1 cellular context compared by ENCODE assay signal in the genomic region with DNA sequence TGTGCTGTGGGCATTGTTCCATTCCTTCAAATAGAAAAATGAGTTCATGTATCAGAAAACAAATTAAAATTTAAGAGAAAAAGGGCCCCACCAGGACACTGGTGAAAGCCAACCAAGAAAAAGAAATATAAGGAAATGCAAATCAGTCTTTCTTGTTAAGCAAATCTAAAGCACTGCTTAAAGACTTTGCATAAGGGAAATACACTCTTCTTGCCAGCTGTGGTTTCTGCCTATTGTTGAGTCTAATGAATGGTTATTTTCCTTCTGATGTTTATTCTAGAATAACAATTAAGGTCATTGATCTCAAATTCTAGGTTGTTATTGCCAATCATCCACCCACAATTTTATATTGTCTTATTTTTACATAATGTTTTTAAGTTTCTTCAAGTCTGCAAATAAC.
TF ChIP-seq lines count a peak whose summit lies in the region.

No MANE protein-coding gene starts in this region.

TF ChIP-seq in H1, 55 proteins besides CTCF, POLR2A, EP300 and RAD21:
- TF ChIP-seq KDM1A (IDR thresholded peaks at IDR 0.05; ENCODE audit: borderline replicate concordance, low read length) (no peak), NANOG (IDR thresholded peaks at IDR 0.05; ENCODE audit: insufficient read depth, low read depth, low read length, poor library complexity, severe bottlenecking) (peak; percentile 79), RXRA (IDR thresholded peaks at IDR 0.05; ENCODE audit: insufficient read depth, low read depth, low read length) (no peak), BCL11A (IDR thresholded peaks at IDR 0.05; ENCODE audit: low read depth in 2 of 2, low read length in 2 of 2) (no peak), TAF7 (optimal IDR thresholded peaks at IDR 0.05; ENCODE audit: borderline replicate concordance, low read depth, low read length) (no peak), HDAC2 (IDR thresholded peaks at IDR 0.05; ENCODE audit: borderline replicate concordance in 1 of 2, low read depth in 2 of 2, low read length in 2 of 2) (0 out of 4 replicates have a peak, but pooled peaks of 1 of the 2 experiments have one; percentile 33), FOSL1 (IDR thresholded peaks at IDR 0.05; ENCODE audit: insufficient read depth, low read depth, low read length) (no peak), SRF (IDR thresholded peaks at IDR 0.05; ENCODE audit: low read depth, low read length) (no peak), ATF2 (IDR thresholded peaks at IDR 0.05; ENCODE audit: low read length) (no peak), PHF8 (conservative IDR thresholded peaks at IDR 0.05; ENCODE audit: low read depth, low read length) (no peak), ZNF274 (IDR thresholded peaks at IDR 0.05; ENCODE audit: borderline replicate concordance, extremely low read depth, low read length) (no peak), YY1 (IDR thresholded peaks at IDR 0.05; ENCODE audit: low read depth, low read length) (no peak), KDM5A (IDR thresholded peaks at IDR 0.05; ENCODE audit: low read length) (no peak), SAP30 (IDR thresholded peaks at IDR 0.05; ENCODE audit: insufficient read depth, insufficient replicate concordance, low read length) (no peak), GABPA (IDR thresholded peaks at IDR 0.05; ENCODE audit: borderline replicate concordance, insufficient read depth, low read length) (no peak), MAFK (IDR thresholded peaks at IDR 0.05; ENCODE audit: low read depth, low read length) (no peak), GTF2F1 (IDR thresholded peaks at IDR 0.05; ENCODE audit: borderline replicate concordance, low read depth, low read length) (no peak), SIX5 (IDR thresholded peaks at IDR 0.05; ENCODE audit: low read depth, low read length) (no peak), TCF12 (IDR thresholded peaks at IDR 0.05; ENCODE audit: low read depth, low read length) (peak; percentile 91), POU5F1 (IDR thresholded peaks at IDR 0.05; ENCODE audit: low read depth, low read length) (peak; percentile 65), NRF1 (IDR thresholded peaks at IDR 0.05; ENCODE audit: low read depth, low read length) (no peak), CHD2 (IDR thresholded peaks at IDR 0.05; ENCODE audit: low read length) (no peak), POLR2AphosphoS5 (IDR thresholded peaks at IDR 0.05; ENCODE audit: low read depth, low read length) (no peak), SIN3A (conservative IDR thresholded peaks at IDR 0.05 in 1 of 2, IDR thresholded peaks at IDR 0.05 in 1 of 2; ENCODE audit: low read depth in 1 of 2, low read length in 2 of 2) (no peak), TAF1 (IDR thresholded peaks at IDR 0.05; ENCODE audit: low read depth, low read length) (no peak), JUN (IDR thresholded peaks at IDR 0.05; ENCODE audit: low read depth, low read length) (no peak), EZH2 (IDR thresholded peaks at IDR 0.05; ENCODE audit: low read depth, low read length, severe bottlenecking) (no peak)
- TF ChIP-seq, protein P1, sequence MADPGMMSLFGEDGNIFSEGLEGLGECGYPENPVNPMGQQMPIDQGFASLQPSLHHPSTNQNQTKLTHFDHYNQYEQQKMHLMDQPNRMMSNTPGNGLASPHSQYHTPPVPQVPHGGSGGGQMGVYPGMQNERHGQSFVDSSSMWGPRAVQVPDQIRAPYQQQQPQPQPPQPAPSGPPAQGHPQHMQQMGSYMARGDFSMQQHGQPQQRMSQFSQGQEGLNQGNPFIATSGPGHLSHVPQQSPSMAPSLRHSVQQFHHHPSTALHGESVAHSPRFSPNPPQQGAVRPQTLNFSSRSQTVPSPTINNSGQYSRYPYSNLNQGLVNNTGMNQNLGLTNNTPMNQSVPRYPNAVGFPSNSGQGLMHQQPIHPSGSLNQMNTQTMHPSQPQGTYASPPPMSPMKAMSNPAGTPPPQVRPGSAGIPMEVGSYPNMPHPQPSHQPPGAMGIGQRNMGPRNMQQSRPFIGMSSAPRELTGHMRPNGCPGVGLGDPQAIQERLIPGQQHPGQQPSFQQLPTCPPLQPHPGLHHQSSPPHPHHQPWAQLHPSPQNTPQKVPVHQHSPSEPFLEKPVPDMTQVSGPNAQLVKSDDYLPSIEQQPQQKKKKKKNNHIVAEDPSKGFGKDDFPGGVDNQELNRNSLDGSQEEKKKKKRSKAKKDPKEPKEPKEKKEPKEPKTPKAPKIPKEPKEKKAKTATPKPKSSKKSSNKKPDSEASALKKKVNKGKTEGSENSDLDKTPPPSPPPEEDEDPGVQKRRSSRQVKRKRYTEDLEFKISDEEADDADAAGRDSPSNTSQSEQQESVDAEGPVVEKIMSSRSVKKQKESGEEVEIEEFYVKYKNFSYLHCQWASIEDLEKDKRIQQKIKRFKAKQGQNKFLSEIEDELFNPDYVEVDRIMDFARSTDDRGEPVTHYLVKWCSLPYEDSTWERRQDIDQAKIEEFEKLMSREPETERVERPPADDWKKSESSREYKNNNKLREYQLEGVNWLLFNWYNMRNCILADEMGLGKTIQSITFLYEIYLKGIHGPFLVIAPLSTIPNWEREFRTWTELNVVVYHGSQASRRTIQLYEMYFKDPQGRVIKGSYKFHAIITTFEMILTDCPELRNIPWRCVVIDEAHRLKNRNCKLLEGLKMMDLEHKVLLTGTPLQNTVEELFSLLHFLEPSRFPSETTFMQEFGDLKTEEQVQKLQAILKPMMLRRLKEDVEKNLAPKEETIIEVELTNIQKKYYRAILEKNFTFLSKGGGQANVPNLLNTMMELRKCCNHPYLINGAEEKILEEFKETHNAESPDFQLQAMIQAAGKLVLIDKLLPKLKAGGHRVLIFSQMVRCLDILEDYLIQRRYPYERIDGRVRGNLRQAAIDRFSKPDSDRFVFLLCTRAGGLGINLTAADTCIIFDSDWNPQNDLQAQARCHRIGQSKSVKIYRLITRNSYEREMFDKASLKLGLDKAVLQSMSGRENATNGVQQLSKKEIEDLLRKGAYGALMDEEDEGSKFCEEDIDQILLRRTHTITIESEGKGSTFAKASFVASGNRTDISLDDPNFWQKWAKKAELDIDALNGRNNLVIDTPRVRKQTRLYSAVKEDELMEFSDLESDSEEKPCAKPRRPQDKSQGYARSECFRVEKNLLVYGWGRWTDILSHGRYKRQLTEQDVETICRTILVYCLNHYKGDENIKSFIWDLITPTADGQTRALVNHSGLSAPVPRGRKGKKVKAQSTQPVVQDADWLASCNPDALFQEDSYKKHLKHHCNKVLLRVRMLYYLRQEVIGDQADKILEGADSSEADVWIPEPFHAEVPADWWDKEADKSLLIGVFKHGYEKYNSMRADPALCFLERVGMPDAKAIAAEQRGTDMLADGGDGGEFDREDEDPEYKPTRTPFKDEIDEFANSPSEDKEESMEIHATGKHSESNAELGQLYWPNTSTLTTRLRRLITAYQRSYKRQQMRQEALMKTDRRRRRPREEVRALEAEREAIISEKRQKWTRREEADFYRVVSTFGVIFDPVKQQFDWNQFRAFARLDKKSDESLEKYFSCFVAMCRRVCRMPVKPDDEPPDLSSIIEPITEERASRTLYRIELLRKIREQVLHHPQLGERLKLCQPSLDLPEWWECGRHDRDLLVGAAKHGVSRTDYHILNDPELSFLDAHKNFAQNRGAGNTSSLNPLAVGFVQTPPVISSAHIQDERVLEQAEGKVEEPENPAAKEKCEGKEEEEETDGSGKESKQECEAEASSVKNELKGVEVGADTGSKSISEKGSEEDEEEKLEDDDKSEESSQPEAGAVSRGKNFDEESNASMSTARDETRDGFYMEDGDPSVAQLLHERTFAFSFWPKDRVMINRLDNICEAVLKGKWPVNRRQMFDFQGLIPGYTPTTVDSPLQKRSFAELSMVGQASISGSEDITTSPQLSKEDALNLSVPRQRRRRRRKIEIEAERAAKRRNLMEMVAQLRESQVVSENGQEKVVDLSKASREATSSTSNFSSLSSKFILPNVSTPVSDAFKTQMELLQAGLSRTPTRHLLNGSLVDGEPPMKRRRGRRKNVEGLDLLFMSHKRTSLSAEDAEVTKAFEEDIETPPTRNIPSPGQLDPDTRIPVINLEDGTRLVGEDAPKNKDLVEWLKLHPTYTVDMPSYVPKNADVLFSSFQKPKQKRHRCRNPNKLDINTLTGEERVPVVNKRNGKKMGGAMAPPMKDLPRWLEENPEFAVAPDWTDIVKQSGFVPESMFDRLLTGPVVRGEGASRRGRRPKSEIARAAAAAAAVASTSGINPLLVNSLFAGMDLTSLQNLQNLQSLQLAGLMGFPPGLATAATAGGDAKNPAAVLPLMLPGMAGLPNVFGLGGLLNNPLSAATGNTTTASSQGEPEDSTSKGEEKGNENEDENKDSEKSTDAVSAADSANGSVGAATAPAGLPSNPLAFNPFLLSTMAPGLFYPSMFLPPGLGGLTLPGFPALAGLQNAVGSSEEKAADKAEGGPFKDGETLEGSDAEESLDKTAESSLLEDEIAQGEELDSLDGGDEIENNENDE (IDR thresholded peaks at IDR 0.05; ENCODE audit: insufficient replicate concordance, low read length): peak; percentile 94
